21 cellular contexts compared by ENCODE assay signal in genomic region chr12:117533687-117534086, GRCh38.
"Had no signal": no experiment of that assay in that cellular context is flagged by ENCODE, and none has a peak within 500 bp of the region (broad histone marks: within the 10 kb centered on the region; RNA-seq: fewer than 3 reads in every experiment).

No MANE protein-coding gene starts in this region.

- H3K27ac Mint-ChIP-seq: activated CD4-positive, alpha-beta T cell treated with anti-CD3 and anti-CD28 coated beads for 36 hours; activated naive CD8-positive, alpha-beta T cell treated with anti-CD3 and anti-CD28 coated beads for 36 hours; activated T-helper 1 cell treated with anti-CD3 and anti-CD28 coated beads, Interleukin-12 subunit alpha, Interleukin-12 subunit beta, Interleukin-2, Interleukin-4 antibody, amounts not matched to agents 30 ng/mL and 10 ng/mL and 1 ng/mL, durations not matched to agents 14 hours and 24 hours and 36 hours; progenitor cell of endocrine pancreas; stimulated activated naive CD8-positive, alpha-beta T cell treated with anti-CD3 and anti-CD28 coated beads, Interleukin-15, Interleukin-2, amounts not matched to agents 100 ng/mL and 50 ng/mL, for 24 hours; T-helper 2 cell treated with Interferon-gamma antibody and Interleukin-4, amounts not matched to agents 5 μg/mL and 100 μg/mL, for 36 hours; WTC11 had no signal

- H3K27ac ChIP-seq: gastroesophageal sphincter, heart left ventricle, left ventricle myocardium inferior, right atrium auricular region, skin epidermis, tibial nerve had no signal

- H3K36me3 Mint-ChIP-seq: activated naive CD8-positive, alpha-beta T cell treated with anti-CD3 and anti-CD28 coated beads for 36 hours; WTC11 had no signal

- H3K9me3 ChIP-seq: right atrium auricular region had no signal

- H3K4me1 Mint-ChIP-seq: activated CD4-positive, alpha-beta T cell treated with anti-CD3 and anti-CD28 coated beads for 36 hours; activated naive CD8-positive, alpha-beta T cell treated with anti-CD3 and anti-CD28 coated beads for 36 hours; WTC11 had no signal

- H3K4me3 Mint-ChIP-seq: activated CD4-positive, alpha-beta T cell treated with anti-CD3 and anti-CD28 coated beads for 36 hours; activated naive CD8-positive, alpha-beta T cell treated with anti-CD3 and anti-CD28 coated beads for 36 hours; activated T-helper 1 cell treated with anti-CD3 and anti-CD28 coated beads, Interleukin-12 subunit alpha, Interleukin-12 subunit beta, Interleukin-2, Interleukin-4 antibody, amounts not matched to agents 30 ng/mL and 10 ng/mL and 1 ng/mL, durations not matched to agents 14 hours and 24 hours and 36 hours; stimulated activated naive CD8-positive, alpha-beta T cell treated with anti-CD3 and anti-CD28 coated beads, Interleukin-15, Interleukin-2, amounts not matched to agents 100 ng/mL and 50 ng/mL, for 24 hours; T-helper 2 cell treated with Interferon-gamma antibody and Interleukin-4, amounts not matched to agents 5 μg/mL and 100 μg/mL, for 36 hours; WTC11 had no signal

- H3K9me3 Mint-ChIP-seq: activated naive CD8-positive, alpha-beta T cell treated with anti-CD3 and anti-CD28 coated beads for 36 hours; activated T-helper 1 cell treated with anti-CD3 and anti-CD28 coated beads, Interleukin-12 subunit alpha, Interleukin-12 subunit beta, Interleukin-2, Interleukin-4 antibody, amounts not matched to agents 30 ng/mL and 10 ng/mL and 1 ng/mL, durations not matched to agents 14 hours and 24 hours and 36 hours; stimulated activated naive CD8-positive, alpha-beta T cell treated with anti-CD3 and anti-CD28 coated beads, Interleukin-15, Interleukin-2, amounts not matched to agents 100 ng/mL and 50 ng/mL, for 24 hours; T-helper 2 cell treated with Interferon-gamma antibody and Interleukin-4, amounts not matched to agents 5 μg/mL and 100 μg/mL, for 36 hours had no signal

- H3K27me3 Mint-ChIP-seq: activated CD4-positive, alpha-beta T cell treated with anti-CD3 and anti-CD28 coated beads for 36 hours; stimulated activated naive CD8-positive, alpha-beta T cell treated with anti-CD3 and anti-CD28 coated beads, Interleukin-15, Interleukin-2, amounts not matched to agents 100 ng/mL and 50 ng/mL, for 24 hours had no signal

- H3K27me3 ChIP-seq: right atrium auricular region, tibial nerve had no signal

- H3K4me3 ChIP-seq: gastroesophageal sphincter, heart left ventricle, left ventricle myocardium inferior, right atrium auricular region, skin epidermis, tibial nerve had no signal

- H3K36me3 ChIP-seq: gastroesophageal sphincter, heart left ventricle, left ventricle myocardium inferior, right atrium auricular region, tibial nerve had no signal

- H3K4me1 ChIP-seq: gastroesophageal sphincter, heart left ventricle, right atrium auricular region, tibial nerve had no signal

- DNase-seq: activated CD4-positive, alpha-beta T cell treated with anti-CD3 and anti-CD28 coated beads for 36 hours; activated CD4-positive, alpha-beta T cell treated with anti-CD3 and anti-CD28 coated beads, Interleukin-2, amount 50 U/mL, for 48 hours; activated gamma-delta T cell treated with Interleukin-2 at 50 U/mL for 16 hours; activated naive CD8-positive, alpha-beta T cell treated with anti-CD3 and anti-CD28 coated beads for 36 hours; amniotic stem cell; caudate nucleus; erythroblast; heart left ventricle; kidney; left ventricle myocardium inferior; stimulated activated CD4-positive, alpha-beta T cell treated with anti-CD3 and anti-CD28 coated beads, Interleukin-15, amount 100 ng/mL, for 24 hours; stimulated activated CD4-positive, alpha-beta T cell treated with anti-CD3 and anti-CD28 coated beads, Interleukin-2, amount 100 ng/mL, for 48 hours had no signal
